Comparison of ENCODE assay signal across 10 cellular contexts in genomic region chr5:141373673-141374317, GRCh38. TPM values are rescaled to one million over a fixed set of nuclear protein-coding genes. Genes with fewer than 3 reads are reported as not detected.
A peak's percentile ranks its signal among the peaks of the same experiment; 100 is the strongest.
DNase-seq lines count a peak whose midpoint lies in the region; ATAC-seq and TF ChIP-seq lines count a peak whose summit lies in the region.
"Had no signal": no experiment of that assay in that cellular context is flagged by ENCODE, and none has a peak within 500 bp of the region (broad histone marks: within the 10 kb centered on the region; RNA-seq: fewer than 3 reads in every experiment).

PCDHGA6 (plus strand) TSS chr5:141373891; CDS start chr5:141374084, 193 bp downstream.

- no peak for ATAC-seq in activated T-cell treated with anti-CD3 and anti-CD28 coated beads, Interleukin-2, amount 50 U/mL, for 72 hours (replicated peaks in 1 of 2)
- no peak for ATAC-seq in WTC11
- no peak for ATAC-seq in thoracic aorta (ENCODE audit: insufficient number of reproducible peaks, low FRiP score, low read depth)
- ATAC-seq in HG02973 (IDR thresholded peaks at IDR 0.05; ENCODE audit: unreplicated experiment), result no peak
- ATAC-seq in GM18907 (IDR thresholded peaks at IDR 0.05; ENCODE audit: unreplicated experiment), result no peak

- H3K4me1 ChIP-seq in right atrium auricular region, result no peaks in the 10 kb centered on the region
- H3K4me1 ChIP-seq in thoracic aorta (ENCODE audit: control insufficient read depth in 1 of 2, low read depth in 2 of 2), result no peaks in the 10 kb centered on the region
- H3K4me1 ChIP-seq: BLaER1 treated with 17β-estradiol and CSF1 and Interleukin-3, amounts not matched to agents 10 nM and 100 nM had no signal

- H3K4me3 ChIP-seq in right atrium auricular region (peak within 1 kb of the TSS; percentile 10 to 35), thoracic aorta (peak within 1 kb of the TSS; percentile 18)

- peaks cover 82% of the 10 kb centered on the region for H3K27me3 Mint-ChIP-seq in activated T-cell treated with anti-CD3 and anti-CD28 coated beads, Interleukin-2, amount 50 U/mL, for 24 hours
- H3K27me3 Mint-ChIP-seq in activated T-cell treated with anti-CD3 and anti-CD28 coated beads, Interleukin-2, amount 50 U/mL, for 72 hours (ENCODE audit: low read depth), result peaks cover 76% of the 10 kb centered on the region
- H3K27me3 Mint-ChIP-seq in WTC11 (ENCODE audit: low read depth), result peaks cover 9% of the 10 kb centered on the region

- TF ChIP-seq CTCF in WTC11 (IDR thresholded peaks at IDR 0.05) (no peak), right atrium auricular region (IDR thresholded peaks at IDR 0.05) (peak in 1 of 2 donors; percentile 62), thoracic aorta (IDR thresholded peaks at IDR 0.05) (no peak)

- H3K27me3 ChIP-seq in right atrium auricular region (no peaks in the 10 kb centered on the region), thoracic aorta (replicated peaks; ENCODE audit: insufficient read depth) (no peaks in the 10 kb centered on the region)

- POLR2A ChIA-PET in WTC11 (lab: Charles Lee), result no interaction called here

- H3K27ac Mint-ChIP-seq in activated T-cell treated with anti-CD3 and anti-CD28 coated beads, Interleukin-2, amount 50 U/mL, for 24 hours, result no peak within 1 kb of the TSS
- H3K27ac Mint-ChIP-seq in activated T-cell treated with anti-CD3 and anti-CD28 coated beads, Interleukin-2, amount 50 U/mL, for 72 hours, result no peak within 1 kb of the TSS
- no peak within 1 kb of the TSS for H3K27ac Mint-ChIP-seq in WTC11

- H3K36me3 Mint-ChIP-seq in activated T-cell treated with anti-CD3 and anti-CD28 coated beads, Interleukin-2, amount 50 U/mL, for 24 hours (ENCODE audit: low read depth), result peaks cover 27% of the 10 kb centered on the region
- peaks cover 13 to 29% of the 10 kb centered on the region in 2 donors for H3K36me3 Mint-ChIP-seq in activated T-cell treated with anti-CD3 and anti-CD28 coated beads, Interleukin-2, amount 50 U/mL, for 72 hours (ENCODE audit: insufficient read depth in 2 of 2)
- H3K36me3 Mint-ChIP-seq in WTC11, result peaks cover 60% of the 10 kb centered on the region

- CTCF ChIA-PET in WTC11 (lab: Charles Lee), result interaction anchor here (0.6 to 2.6 kb wide), 19 partner anchors 10 to 194 kb away, joined by 3 to 19 read pairs (median 4); partner anchors contain the start of genes PCDHB14, PCDHB15, PCDHGA10 and PCDHGA2

- H3K27ac ChIP-seq in right atrium auricular region, result no peak within 1 kb of the TSS
- no peak within 1 kb of the TSS for H3K27ac ChIP-seq in thoracic aorta
- H3K27ac ChIP-seq: BLaER1 treated with 17β-estradiol and CSF1 and Interleukin-3, amounts not matched to agents 10 nM and 100 nM had no signal

- H3K9me3 ChIP-seq in right atrium auricular region (peaks cover 15 to 92% of the 10 kb centered on the region in 2 donors), thoracic aorta (peaks cover 94% of the 10 kb centered on the region)

- H3K9me3 Mint-ChIP-seq in activated T-cell treated with anti-CD3 and anti-CD28 coated beads, Interleukin-2, amount 50 U/mL, for 24 hours, result peaks cover 37% of the 10 kb centered on the region
- H3K9me3 Mint-ChIP-seq in activated T-cell treated with anti-CD3 and anti-CD28 coated beads, Interleukin-2, amount 50 U/mL, for 72 hours, result peaks cover 7 to 10% of the 10 kb centered on the region in 2 donors
- peaks cover 59% of the 10 kb centered on the region for H3K9me3 Mint-ChIP-seq in WTC11

- peaks cover 8% of the 10 kb centered on the region for H3K4me1 Mint-ChIP-seq in activated T-cell treated with anti-CD3 and anti-CD28 coated beads, Interleukin-2, amount 50 U/mL, for 24 hours (ENCODE audit: low read depth)
- peaks cover 12% of the 10 kb centered on the region for H3K4me1 Mint-ChIP-seq in activated T-cell treated with anti-CD3 and anti-CD28 coated beads, Interleukin-2, amount 50 U/mL, for 72 hours (ENCODE audit: low read depth)
- peaks cover 5% of the 10 kb centered on the region for H3K4me1 Mint-ChIP-seq in WTC11

- H3K36me3 ChIP-seq in right atrium auricular region, result no peaks in the 10 kb centered on the region
- no peaks in the 10 kb centered on the region for H3K36me3 ChIP-seq in thoracic aorta

- peak within 1 kb of the TSS; percentile 17 for H3K4me3 Mint-ChIP-seq in activated T-cell treated with anti-CD3 and anti-CD28 coated beads, Interleukin-2, amount 50 U/mL, for 24 hours
- peak within 1 kb of the TSS in 1 of 2 donors; percentile 56 for H3K4me3 Mint-ChIP-seq in activated T-cell treated with anti-CD3 and anti-CD28 coated beads, Interleukin-2, amount 50 U/mL, for 72 hours
- peak within 1 kb of the TSS; percentile 31 for H3K4me3 Mint-ChIP-seq in WTC11

- DNase-seq in activated T-cell treated with anti-CD3 and anti-CD28 coated beads, Interleukin-2, amount 50 U/mL, for 24 hours, result no peak
- DNase-seq in activated T-cell treated with anti-CD3 and anti-CD28 coated beads, Interleukin-2, amount 50 U/mL, for 72 hours, result no peak
- no peak for DNase-seq in WTC11 (ENCODE audit: low spot score)
- no peak for DNase-seq in right atrium auricular region (ENCODE audit: low spot score)
- DNase-seq in thoracic aorta (ENCODE audit: low spot score), result no peak
- DNase-seq in NCI-H2081 treated with DMSO at 0.1 percent for 48 hours (lab: John Stamatoyannopoulos, UW), result no peak
- DNase-seq: GOT3 had no signal

TF ChIP-seq in WTC11, 78 proteins besides CTCF, POLR2A, EP300 and RAD21:
- no peak for TF ChIP-seq MLX (CRISPR knock-in tag; IDR thresholded peaks at IDR 0.05)
- no peak for TF ChIP-seq GTF2I (CRISPR knock-in tag; conservative IDR thresholded peaks at IDR 0.05)
- TF ChIP-seq E2F4 (CRISPR knock-in tag; IDR thresholded peaks at IDR 0.05; ENCODE audit: borderline replicate concordance, low read depth), result no peak
- TF ChIP-seq ZNF281 (CRISPR knock-in tag; IDR thresholded peaks at IDR 0.05), result no peak
- no peak for TF ChIP-seq FOXJ3 (CRISPR knock-in tag; IDR thresholded peaks at IDR 0.05; ENCODE audit: borderline replicate concordance)
- no peak for TF ChIP-seq SP1 (CRISPR knock-in tag; conservative IDR thresholded peaks at IDR 0.05)
- no peak for TF ChIP-seq HMGXB4 (CRISPR knock-in tag; IDR thresholded peaks at IDR 0.05)

RNA-seq across cellular contexts. Expression of gene PCDHGA6, which starts in this region (rescaled TPM):
- under 1 TPM; 0.16 to 0.29 TPM for total RNA-seq in activated T-cell treated with anti-CD3 and anti-CD28 coated beads, Interleukin-2, amount 50 U/mL, for 72 hours
- total RNA-seq in WTC11 (2021) (2.6 to 3.3 TPM (median 3.0 TPM) in 3 replicates), right atrium auricular region (1 to 10 TPM; 4.7 to 5.3 TPM), thoracic aorta (10 to 100 TPM; 12.0 to 13.1 TPM)
